In genomic region chr19:10106100-10106936, GRCh38 we compare ENCODE assay signal across 1 cellular context.
TF ChIP-seq lines count a peak whose summit lies in the region.

A gene with protein sequence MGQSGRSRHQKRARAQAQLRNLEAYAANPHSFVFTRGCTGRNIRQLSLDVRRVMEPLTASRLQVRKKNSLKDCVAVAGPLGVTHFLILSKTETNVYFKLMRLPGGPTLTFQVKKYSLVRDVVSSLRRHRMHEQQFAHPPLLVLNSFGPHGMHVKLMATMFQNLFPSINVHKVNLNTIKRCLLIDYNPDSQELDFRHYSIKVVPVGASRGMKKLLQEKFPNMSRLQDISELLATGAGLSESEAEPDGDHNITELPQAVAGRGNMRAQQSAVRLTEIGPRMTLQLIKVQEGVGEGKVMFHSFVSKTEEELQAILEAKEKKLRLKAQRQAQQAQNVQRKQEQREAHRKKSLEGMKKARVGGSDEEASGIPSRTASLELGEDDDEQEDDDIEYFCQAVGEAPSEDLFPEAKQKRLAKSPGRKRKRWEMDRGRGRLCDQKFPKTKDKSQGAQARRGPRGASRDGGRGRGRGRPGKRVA (plus strand): TSS chr19:10106362. CDS start chr19:10106395, 33 bp downstream.

TF ChIP-seq in K562, 482 proteins besides CTCF, POLR2A, EP300 and RAD21 (continued from another document and continues in another):
- TF ChIP-seq, protein P1, sequence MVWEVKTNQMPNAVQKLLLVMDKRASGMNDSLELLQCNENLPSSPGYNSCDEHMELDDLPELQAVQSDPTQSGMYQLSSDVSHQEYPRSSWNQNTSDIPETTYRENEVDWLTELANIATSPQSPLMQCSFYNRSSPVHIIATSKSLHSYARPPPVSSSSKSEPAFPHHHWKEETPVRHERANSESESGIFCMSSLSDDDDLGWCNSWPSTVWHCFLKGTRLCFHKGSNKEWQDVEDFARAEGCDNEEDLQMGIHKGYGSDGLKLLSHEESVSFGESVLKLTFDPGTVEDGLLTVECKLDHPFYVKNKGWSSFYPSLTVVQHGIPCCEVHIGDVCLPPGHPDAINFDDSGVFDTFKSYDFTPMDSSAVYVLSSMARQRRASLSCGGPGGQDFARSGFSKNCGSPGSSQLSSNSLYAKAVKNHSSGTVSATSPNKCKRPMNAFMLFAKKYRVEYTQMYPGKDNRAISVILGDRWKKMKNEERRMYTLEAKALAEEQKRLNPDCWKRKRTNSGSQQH (CRISPR knock-in tag; IDR thresholded peaks at IDR 0.05), result no peak
- TF ChIP-seq ARID3B (CRISPR knock-in tag; IDR thresholded peaks at IDR 0.05; ENCODE audit: borderline replicate concordance) (no peak), ZNF318 (IDR thresholded peaks at IDR 0.05; ENCODE audit: borderline replicate concordance in 1 of 2, low read depth in 1 of 2) (no peak), HDAC1 (IDR thresholded peaks at IDR 0.05) (peak in 1 of 2 experiments; percentile 100; a peak in 3 of 4 replicates), CCNT2 (IDR thresholded peaks at IDR 0.05; ENCODE audit: borderline replicate concordance, extremely low read depth, insufficient read length, low read depth, low read length) (peak; percentile 62), ZNF143 (CRISPR knock-in tag; IDR thresholded peaks at IDR 0.05) (no peak), CXXC5 (CRISPR knock-in tag; IDR thresholded peaks at IDR 0.05) (peak; percentile 91), ATF1 (CRISPR knock-in tag; IDR thresholded peaks at IDR 0.05) (peak; percentile 85), ATF1 (tag; IDR thresholded peaks at IDR 0.05) (peak; percentile 97), ZFP91 (CRISPR knock-in tag; IDR thresholded peaks at IDR 0.05) (no peak), E2F5 (CRISPR knock-in tag; IDR thresholded peaks at IDR 0.05) (no peak), ZNF174 (CRISPR knock-in tag; IDR thresholded peaks at IDR 0.05) (no peak), XRCC3 (IDR thresholded peaks at IDR 0.05) (no peak), CBX8 (IDR thresholded peaks at IDR 0.05; ENCODE audit: borderline replicate concordance, extremely low read depth, low read depth, low read length, poor library complexity, severe bottlenecking) (no peak), ATF6 (CRISPR knock-in tag; IDR thresholded peaks at IDR 0.05) (no peak), NFXL1 (CRISPR knock-in tag; IDR thresholded peaks at IDR 0.05) (no peak), PRPF4 (IDR thresholded peaks at IDR 0.05; ENCODE audit: insufficient read depth, low read depth, low read length, poor library complexity, severe bottlenecking) (peak; percentile 69), IRF2 (CRISPR knock-in tag; IDR thresholded peaks at IDR 0.05) (no peak), CHD2 (IDR thresholded peaks at IDR 0.05; ENCODE audit: low read depth, low read length) (peak; percentile 85), SMARCC2 (IDR thresholded peaks at IDR 0.05; ENCODE audit: low read depth) (no peak), MED1 (CRISPR knock-in tag; IDR thresholded peaks at IDR 0.05; ENCODE audit: borderline replicate concordance) (no peak), FUS (optimal IDR thresholded peaks at IDR 0.05; ENCODE audit: low read depth, low read length) (no peak), CAMTA2 (CRISPR knock-in tag; conservative IDR thresholded peaks at IDR 0.05) (no peak), RBM17 (IDR thresholded peaks at IDR 0.05; ENCODE audit: borderline replicate concordance, low read depth, low read length) (no peak), NFIC (IDR thresholded peaks at IDR 0.05) (no peak), ZNF785 (CRISPR knock-in tag; IDR thresholded peaks at IDR 0.05) (no peak), GATAD2B (IDR thresholded peaks at IDR 0.05; ENCODE audit: borderline replicate concordance) (no peak), ZNF551 (CRISPR knock-in tag; IDR thresholded peaks at IDR 0.05) (no peak)
- TF ChIP-seq, protein P2, sequence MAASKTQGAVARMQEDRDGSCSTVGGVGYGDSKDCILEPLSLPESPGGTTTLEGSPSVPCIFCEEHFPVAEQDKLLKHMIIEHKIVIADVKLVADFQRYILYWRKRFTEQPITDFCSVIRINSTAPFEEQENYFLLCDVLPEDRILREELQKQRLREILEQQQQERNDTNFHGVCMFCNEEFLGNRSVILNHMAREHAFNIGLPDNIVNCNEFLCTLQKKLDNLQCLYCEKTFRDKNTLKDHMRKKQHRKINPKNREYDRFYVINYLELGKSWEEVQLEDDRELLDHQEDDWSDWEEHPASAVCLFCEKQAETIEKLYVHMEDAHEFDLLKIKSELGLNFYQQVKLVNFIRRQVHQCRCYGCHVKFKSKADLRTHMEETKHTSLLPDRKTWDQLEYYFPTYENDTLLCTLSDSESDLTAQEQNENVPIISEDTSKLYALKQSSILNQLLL (CRISPR knock-in tag; IDR thresholded peaks at IDR 0.05; ENCODE audit: borderline replicate concordance), result no peak
- TF ChIP-seq, protein P3, sequence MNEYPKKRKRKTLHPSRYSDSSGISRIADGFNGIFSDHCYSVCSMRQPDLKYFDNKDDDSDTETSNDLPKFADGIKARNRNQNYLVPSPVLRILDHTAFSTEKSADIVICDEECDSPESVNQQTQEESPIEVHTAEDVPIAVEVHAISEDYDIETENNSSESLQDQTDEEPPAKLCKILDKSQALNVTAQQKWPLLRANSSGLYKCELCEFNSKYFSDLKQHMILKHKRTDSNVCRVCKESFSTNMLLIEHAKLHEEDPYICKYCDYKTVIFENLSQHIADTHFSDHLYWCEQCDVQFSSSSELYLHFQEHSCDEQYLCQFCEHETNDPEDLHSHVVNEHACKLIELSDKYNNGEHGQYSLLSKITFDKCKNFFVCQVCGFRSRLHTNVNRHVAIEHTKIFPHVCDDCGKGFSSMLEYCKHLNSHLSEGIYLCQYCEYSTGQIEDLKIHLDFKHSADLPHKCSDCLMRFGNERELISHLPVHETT (CRISPR knock-in tag; conservative IDR thresholded peaks at IDR 0.05 in 1 of 2, IDR thresholded peaks at IDR 0.05 in 1 of 2), result no peak
- TF ChIP-seq, protein P4, sequence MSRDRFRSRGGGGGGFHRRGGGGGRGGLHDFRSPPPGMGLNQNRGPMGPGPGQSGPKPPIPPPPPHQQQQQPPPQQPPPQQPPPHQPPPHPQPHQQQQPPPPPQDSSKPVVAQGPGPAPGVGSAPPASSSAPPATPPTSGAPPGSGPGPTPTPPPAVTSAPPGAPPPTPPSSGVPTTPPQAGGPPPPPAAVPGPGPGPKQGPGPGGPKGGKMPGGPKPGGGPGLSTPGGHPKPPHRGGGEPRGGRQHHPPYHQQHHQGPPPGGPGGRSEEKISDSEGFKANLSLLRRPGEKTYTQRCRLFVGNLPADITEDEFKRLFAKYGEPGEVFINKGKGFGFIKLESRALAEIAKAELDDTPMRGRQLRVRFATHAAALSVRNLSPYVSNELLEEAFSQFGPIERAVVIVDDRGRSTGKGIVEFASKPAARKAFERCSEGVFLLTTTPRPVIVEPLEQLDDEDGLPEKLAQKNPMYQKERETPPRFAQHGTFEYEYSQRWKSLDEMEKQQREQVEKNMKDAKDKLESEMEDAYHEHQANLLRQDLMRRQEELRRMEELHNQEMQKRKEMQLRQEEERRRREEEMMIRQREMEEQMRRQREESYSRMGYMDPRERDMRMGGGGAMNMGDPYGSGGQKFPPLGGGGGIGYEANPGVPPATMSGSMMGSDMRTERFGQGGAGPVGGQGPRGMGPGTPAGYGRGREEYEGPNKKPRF (IDR thresholded peaks at IDR 0.05; ENCODE audit: low read depth, low read length), result no peak
